ENCODE assay signal across 8 cellular contexts in the genomic region with DNA sequence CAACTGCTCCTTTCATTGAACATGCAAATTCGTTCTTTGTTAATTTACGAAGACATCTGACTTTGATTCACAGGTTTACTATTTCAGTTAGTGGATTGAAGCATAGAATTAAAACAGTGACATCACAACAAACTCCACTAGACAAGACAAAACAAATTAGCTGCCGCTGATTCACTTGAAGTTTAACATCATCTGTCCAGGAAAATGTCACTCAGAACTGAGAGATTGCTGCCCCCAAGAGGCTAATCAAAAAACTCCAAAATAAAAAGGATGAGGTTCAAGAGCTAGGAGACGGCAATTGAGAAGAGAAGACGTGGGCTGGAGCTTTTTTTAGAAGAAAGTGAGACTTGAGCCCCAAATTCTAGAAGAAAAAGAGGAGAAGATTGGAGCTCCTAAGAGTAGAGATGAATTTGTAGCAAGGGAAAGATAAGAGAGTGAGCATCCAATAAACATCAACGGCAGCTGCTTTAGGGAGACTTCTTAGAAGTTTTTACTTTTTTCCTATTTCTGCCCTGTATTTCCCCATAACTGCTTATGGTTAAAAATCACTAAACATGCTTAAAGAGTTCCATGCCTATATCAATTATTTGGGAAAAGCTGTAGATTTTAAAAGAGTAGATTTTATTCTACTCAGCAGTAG. TPM values are rescaled to one million over a fixed set of nuclear protein-coding genes. Genes with fewer than 3 reads are reported as not detected.
A peak's percentile ranks its signal among the peaks of the same experiment; 100 is the strongest.
DNase-seq lines count a peak whose midpoint lies in the region; ATAC-seq and TF ChIP-seq lines count a peak whose summit lies in the region.

No MANE protein-coding gene starts in this region.

- H3K4me3 ChIP-seq in MG63 = no peak overlapping the region
- no peak overlapping the region for H3K4me3 ChIP-seq in SK-N-SH (ENCODE audit: low read depth in 2 of 2, low read length in 1 of 2)
- no peak overlapping the region for H3K4me3 ChIP-seq in fibroblast of mammary gland (ENCODE audit: control insufficient read depth, low read depth, low read length)

- no peak overlapping the region for H3K9ac ChIP-seq in SK-N-SH

- H3K27me3 ChIP-seq in MG63 (no peaks in the 10 kb centered on the region), SK-N-SH (ENCODE audit: insufficient read depth) (no peaks in the 10 kb centered on the region)

- no peak for TF ChIP-seq EP300 in SK-N-SH (IDR thresholded peaks at IDR 0.05; ENCODE audit: borderline replicate concordance in 1 of 2, low read depth in 1 of 2, low read length in 1 of 2)

- H3K9me2 ChIP-seq in SK-N-SH = no peaks in the 10 kb centered on the region

- peaks cover 0 to 2% of the 10 kb centered on the region in 2 experiments; a peak in 2 of 4 replicates for H3K4me1 ChIP-seq in SK-N-SH (ENCODE audit: control insufficient read depth in 1 of 2, insufficient read depth in 2 of 2, low read depth in 1 of 2, low read length in 1 of 2)

- H3K79me2 ChIP-seq in SK-N-SH (ENCODE audit: insufficient read depth) = no peaks in the 10 kb centered on the region

- H3K4me2 ChIP-seq in SK-N-SH = no peak overlapping the region

- TF ChIP-seq RAD21 in SK-N-SH (IDR thresholded peaks at IDR 0.05; ENCODE audit: low read length) = peak; percentile 92

- H3K9me3 ChIP-seq in MG63 (no peaks in the 10 kb centered on the region), SK-N-SH (no peaks in the 10 kb centered on the region)

- H4K20me1 ChIP-seq in SK-N-SH (ENCODE audit: insufficient read depth) = no peaks in the 10 kb centered on the region

- ATAC-seq in GM21619 (IDR thresholded peaks at IDR 0.05; ENCODE audit: unreplicated experiment) = peak; percentile 73

- TF ChIP-seq CTCF in SK-N-SH (IDR thresholded peaks at IDR 0.05) (peak; percentile 64), fibroblast of mammary gland (conservative IDR thresholded peaks at IDR 0.05; ENCODE audit: control insufficient read depth, insufficient read depth, low read depth, low read length) (peak; percentile 60)

- POLR2A ChIA-PET in SK-N-SH (lab: Yijun Ruan, JAX) = interaction anchor here (1.3 to 1.7 kb wide), 4 partner anchors 16 to 614 kb away, joined by 3 to 19 read pairs (median 7); no protein-coding TSS in a partner anchor

- H3F3A ChIP-seq in SK-N-SH (replicated peaks; ENCODE audit: insufficient read depth) = no peaks in the 10 kb centered on the region

- 26% methylated on average over 6 of the region's 6 CpGs for WGBS in SK-N-SH (ENCODE audit: low lambda C conversion rate)

- H3K27ac ChIP-seq in SK-N-SH (ENCODE audit: low read depth in 2 of 2, low read length in 1 of 2) = peak overlapping the region in 1 of 2 experiments; percentile 55; a peak in 2 of 4 replicates

- H2AFZ ChIP-seq in SK-N-SH (ENCODE audit: low read depth) = no peak overlapping the region

- H3K36me3 ChIP-seq in MG63 (no peaks in the 10 kb centered on the region), SK-N-SH (replicated peaks in 1 of 2; ENCODE audit: control insufficient read depth in 1 of 2, insufficient read depth in 2 of 2, low read length in 1 of 2) (no peaks in the 10 kb centered on the region)

- peak; percentile 13 to 27 for DNase-seq in NOMO-1 (lab: John Stamatoyannopoulos, UW; ENCODE audit: unreplicated experiment in 2 of 2)
- no peak for DNase-seq in NOMO-1 treated with dmso at 0.1 percent for 144 hours (lab: John Stamatoyannopoulos, UW; ENCODE audit: unreplicated experiment)
- peak; percentile 1 for DNase-seq in MG63
- peak; percentile 47 for DNase-seq in SK-N-SH
- peak; percentile 67 for DNase-seq in fibroblast of mammary gland (ENCODE audit: low read depth)
- DNase-seq in retina = peak; percentile 62
- no peak for DNase-seq in NCI-H1048 (lab: John Stamatoyannopoulos, UW)

- CTCF ChIA-PET in SK-N-SH (lab: Yijun Ruan, JAX) = interaction anchor here (0.6 to 5.4 kb wide), 80 partner anchors 8 to 1411 kb away, joined by 3 to 67 read pairs (median 4); partner anchors contain the start of gene FGF14

TF ChIP-seq in SK-N-SH, 30 proteins besides CTCF, POLR2A, EP300 and RAD21:
- TF ChIP-seq PBX3 (IDR thresholded peaks at IDR 0.05) (peak; percentile 31), RCOR1 (IDR thresholded peaks at IDR 0.05; ENCODE audit: low read length) (0 out of 2 replicates have a peak, but pooled peaks have one; percentile 24), MXI1 (IDR thresholded peaks at IDR 0.05; ENCODE audit: low read depth, low read length) (no peak), CHD2 (IDR thresholded peaks at IDR 0.05; ENCODE audit: low read length, partially characterized antibody) (peak; percentile 32), TEAD4 (IDR thresholded peaks at IDR 0.05; ENCODE audit: borderline replicate concordance, insufficient read depth) (no peak), SMC3 (IDR thresholded peaks at IDR 0.05; ENCODE audit: low read depth, low read length) (peak; percentile 70)
- TF ChIP-seq, protein P1, sequence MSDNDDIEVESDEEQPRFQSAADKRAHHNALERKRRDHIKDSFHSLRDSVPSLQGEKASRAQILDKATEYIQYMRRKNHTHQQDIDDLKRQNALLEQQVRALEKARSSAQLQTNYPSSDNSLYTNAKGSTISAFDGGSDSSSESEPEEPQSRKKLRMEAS (IDR thresholded peaks at IDR 0.05; ENCODE audit: low read depth) = no peak

RNA-seq across cellular contexts. Expression of gene TPP2, which starts 40.8 kb away (rescaled TPM):
- 33.9 and 43.6 TPM in 2 replicates for total RNA-seq in MG63 (2014; rRNA removed; shearing (Covaris generic); ENCODE audit: low replicate concordance)
- 8.3 and 9.9 TPM in 2 replicates for polyA plus RNA-seq in SK-N-SH (2012; rRNA removed)
- 10.9 and 12.6 TPM in 2 replicates for polyA plus RNA-seq in SK-N-SH (2012; cell fraction: cytosol; rRNA removed)
- 10.8 and 24.5 TPM in 2 replicates for polyA plus RNA-seq in SK-N-SH (2012; cell fraction: nucleus; rRNA removed)

Comparison
In these comparisons a context has a peak if more than half of its experiments do, and no peak if none do; other contexts are left out.
1. DNase-seq: peak in NOMO-1 (2 of 2), MG63 (single experiment), SK-N-SH (single experiment), fibroblast of mammary gland (single experiment) and retina (single experiment); none in NOMO-1 treated with dmso at 0.1 percent for 144 hours (single experiment) and NCI-H1048 (single experiment).